Comparison of ENCODE assay signal across 15 cellular contexts in genomic region chr3:172546105-172546504, GRCh38. TPM values are rescaled to one million over a fixed set of nuclear protein-coding genes. Genes with fewer than 3 reads are reported as not detected.
DNase-seq lines count a peak whose midpoint lies in the region; ATAC-seq and TF ChIP-seq lines count a peak whose summit lies in the region.
"Had no signal": no experiment of that assay in that cellular context is flagged by ENCODE, and none has a peak within 500 bp of the region (broad histone marks: within the 10 kb centered on the region; RNA-seq: fewer than 3 reads in every experiment).

No MANE protein-coding gene starts in this region.

- intact Hi-C loops in breast epithelium (cut with DNase I; ENCODE audit: low total_unique reads), result no loop called here
- intact Hi-C loops in naive thymus-derived CD4-positive, alpha-beta T cell (cut with micrococcal nuclease), result loop anchor here (1.0 to 5.0 kb wide), 4 partner anchors 9 to 46 kb away; no protein-coding TSS in a partner anchor

- no peaks in the 10 kb centered on the region for H3K27me3 ChIP-seq in BLaER1 treated with 17β-estradiol and CSF1 and Interleukin-3, amounts not matched to agents 10 nM and 100 nM
- no peaks in the 10 kb centered on the region for H3K27me3 ChIP-seq in breast epithelium
- H3K27me3 ChIP-seq in naive thymus-derived CD4-positive, alpha-beta T cell (ENCODE audit: control insufficient read depth in 2 of 2, insufficient read depth in 2 of 2, low read length in 2 of 2), result no peaks in the 10 kb centered on the region
- H3K27me3 ChIP-seq: hepatocyte, Peyer's patch had no signal

- H3K4me3 ChIP-seq in BLaER1 treated with 17β-estradiol and CSF1 and Interleukin-3, amounts not matched to agents 10 nM and 100 nM, result no peak overlapping the region
- H3K4me3 ChIP-seq in breast epithelium, result no peak overlapping the region
- no peak overlapping the region for H3K4me3 ChIP-seq in naive thymus-derived CD4-positive, alpha-beta T cell (ENCODE audit: low read length)
- H3K4me3 ChIP-seq: hepatocyte, Peyer's patch had no signal

- peak overlapping the region in 10 of 11 experiments; percentile 53 to 89 (median 80); a peak in 19 of 22 replicates for H3K27ac ChIP-seq in BLaER1 treated with 17β-estradiol and CSF1 and Interleukin-3, amounts not matched to agents 10 nM and 100 nM
- H3K27ac ChIP-seq in breast epithelium, result peak overlapping the region; percentile 84 to 88
- H3K27ac ChIP-seq in naive thymus-derived CD4-positive, alpha-beta T cell (ENCODE audit: low read depth, low read length), result no peak overlapping the region
- H3K27ac ChIP-seq: hepatocyte had no signal

- peaks cover 0 to 7% (median 0%) of the 10 kb centered on the region in 5 donors for H3K36me3 Mint-ChIP-seq in naive thymus-derived CD4-positive, alpha-beta T cell
- H3K36me3 Mint-ChIP-seq: memory B cell had no signal

- peaks cover 11 to 87% (median 54%) of the 10 kb centered on the region in 10 experiments for H3K4me1 ChIP-seq in BLaER1 treated with 17β-estradiol and CSF1 and Interleukin-3, amounts not matched to agents 10 nM and 100 nM
- peaks cover 0 to 8% of the 10 kb centered on the region in 2 donors for H3K4me1 ChIP-seq in breast epithelium
- H3K4me1 ChIP-seq in naive thymus-derived CD4-positive, alpha-beta T cell (ENCODE audit: control insufficient read depth in 2 of 2, insufficient read depth in 2 of 2, low read length in 2 of 2), result peaks cover 0 to 16% of the 10 kb centered on the region in 2 donors

- DNase-seq in HPDE6-E6E7 (ENCODE audit: extremely low spot score), result peak; percentile 74
- no peak for DNase-seq in breast epithelium (ENCODE audit: low spot score in 2 of 2)
- no peak for DNase-seq in naive thymus-derived CD4-positive, alpha-beta T cell
- no peak for DNase-seq in NK-92 treated with Interleukin-12 subunit alpha and Interleukin-12 subunit beta, amount 100 ng/mL, for 24 hours (lab: John Stamatoyannopoulos, UW)
- no peak for DNase-seq in stimulated activated CD4-positive, alpha-beta T cell treated with anti-CD3 and anti-CD28 coated beads, Interleukin-4, amount 100 ng/mL, for 4 hours
- no peak for DNase-seq in RPMI8226
- no peak for DNase-seq in NCI-H526 (lab: John Stamatoyannopoulos, UW)
- DNase-seq: activated CD4-positive, alpha-beta T cell treated with anti-CD3 and anti-CD28 coated beads for 48 hours; DMS79; NCI-H1436 treated with DMSO at 0.1 percent for 48 hours; Peyer's patch had no signal

- H3K27ac Mint-ChIP-seq in naive thymus-derived CD4-positive, alpha-beta T cell, result peak overlapping the region; percentile 27 to 91 (median 61)

- peak overlapping the region in 2 of 10 donors; percentile 63 to 69 for H3K4me3 Mint-ChIP-seq in naive thymus-derived CD4-positive, alpha-beta T cell

- no peak for TF ChIP-seq CTCF in breast epithelium (IDR thresholded peaks at IDR 0.05)

- POLR2A ChIA-PET in naive thymus-derived CD4-positive, alpha-beta T cell (lab: Charles Lee), result interaction anchor here (1.1 to 1.7 kb wide), 3 partner anchors 13 to 23 kb away, joined by 5 to 6 read pairs (median 6); partner anchors contain the start of gene TNFSF10

- TF ChIP-seq POLR2A in breast epithelium (IDR thresholded peaks at IDR 0.05), result no peak

- CTCF ChIA-PET in naive thymus-derived CD4-positive, alpha-beta T cell (lab: Charles Lee), result no interaction called here

- H3K36me3 ChIP-seq in BLaER1 treated with 17β-estradiol and CSF1 and Interleukin-3, amounts not matched to agents 10 nM and 100 nM, result no peaks in the 10 kb centered on the region; a peak in 1 of 22 replicates
- H3K36me3 ChIP-seq in breast epithelium, result no peaks in the 10 kb centered on the region
- H3K36me3 ChIP-seq in naive thymus-derived CD4-positive, alpha-beta T cell (ENCODE audit: control insufficient read depth in 2 of 3, insufficient read depth in 3 of 3, low read length in 3 of 3), result no peaks in the 10 kb centered on the region
- H3K36me3 ChIP-seq: Peyer's patch had no signal

- H3K9ac ChIP-seq in BLaER1 treated with 17β-estradiol and CSF1 and Interleukin-3, amounts not matched to agents 10 nM and 100 nM, result peak overlapping the region in 7 of 11 experiments; percentile 12 to 70 (median 60); a peak in 13 of 22 replicates

- ATAC-seq in naive thymus-derived CD4-positive, alpha-beta T cell, result no peak

- H4K20me1 ChIP-seq in BLaER1 treated with 17β-estradiol and CSF1 and Interleukin-3, amounts not matched to agents 10 nM and 100 nM, result no peaks in the 10 kb centered on the region

- H3K27me3 Mint-ChIP-seq in naive thymus-derived CD4-positive, alpha-beta T cell, result no peaks in the 10 kb centered on the region
- H3K27me3 Mint-ChIP-seq: IgD-negative memory B cell, memory B cell had no signal

- H3K9me3 ChIP-seq in BLaER1 treated with 17β-estradiol and CSF1 and Interleukin-3, amounts not matched to agents 10 nM and 100 nM (replicated peaks in 1 of 11), result peaks cover 0 to 23% (median 15%) of the 10 kb centered on the region in 11 experiments; a peak in 12 of 22 replicates
- no peaks in the 10 kb centered on the region for H3K9me3 ChIP-seq in breast epithelium
- no peaks in the 10 kb centered on the region for H3K9me3 ChIP-seq in naive thymus-derived CD4-positive, alpha-beta T cell (ENCODE audit: control insufficient read depth in 2 of 3, low read length in 3 of 3)
- H3K9me3 ChIP-seq: Peyer's patch had no signal

- peak overlapping the region in 10 of 11 experiments; percentile 51 to 86 (median 76); a peak in 19 of 22 replicates for H3K4me2 ChIP-seq in BLaER1 treated with 17β-estradiol and CSF1 and Interleukin-3, amounts not matched to agents 10 nM and 100 nM
- H3K4me2 ChIP-seq: hepatocyte had no signal

- H3K4me1 Mint-ChIP-seq in naive thymus-derived CD4-positive, alpha-beta T cell, result peaks cover 25 to 63% (median 47%) of the 10 kb centered on the region in 7 donors

- H3K9me3 Mint-ChIP-seq in naive thymus-derived CD4-positive, alpha-beta T cell, result peaks cover 0 to 7% (median 0%) of the 10 kb centered on the region in 11 donors
- H3K9me3 Mint-ChIP-seq: IgD-negative memory B cell, memory B cell had no signal

RNA-seq across cellular contexts. Expression of gene TNFSF10, which starts 22.9 kb away (rescaled TPM):
- total RNA-seq in breast epithelium, result 100 to 1,000 TPM in 2 of 3 donors, 10 to 100 TPM in 1; 37.0 to 294 (median 155) TPM
- total RNA-seq in naive thymus-derived CD4-positive, alpha-beta T cell, result 100 to 1,000 TPM in 1 of 5 experiments, 10 to 100 TPM in 4; 10.8 to 234 (median 45.0) TPM
- polyA plus RNA-seq in naive thymus-derived CD4-positive, alpha-beta T cell, result 10 to 100 TPM; 60.9 to 92.1 TPM
